ENCODE assay signal across 8 cellular contexts in genomic region chr12:122946690-122947271, GRCh38. TPM values are rescaled to one million over a fixed set of nuclear protein-coding genes. Genes with fewer than 3 reads are reported as not detected.
DNase-seq lines count a peak whose midpoint lies in the region; ATAC-seq, FAIRE-seq and TF ChIP-seq lines count a peak whose summit lies in the region.

No MANE protein-coding gene starts in this region.

- H3K4me1 Mint-ChIP-seq in activated T-cell treated with anti-CD3 and anti-CD28 coated beads, Interleukin-2, amount 50 U/mL, for 72 hours (ENCODE audit: low read depth), result peaks cover 40% of the 10 kb centered on the region

- no peak overlapping the region for H3K27ac ChIP-seq in OCI-LY7 (ENCODE audit: low read depth, low read length, poor library complexity, severe bottlenecking)
- H3K27ac ChIP-seq in psoas muscle, result peak overlapping the region; percentile 65
- H3K27ac ChIP-seq in urinary bladder (ENCODE audit: low read depth), result peak overlapping the region; percentile 78

- H3K4me1 ChIP-seq in OCI-LY7 (ENCODE audit: insufficient read depth, low read length, poor library complexity, severe bottlenecking) (peaks cover 3% of the 10 kb centered on the region), psoas muscle (peaks cover 4% of the 10 kb centered on the region), urinary bladder (ENCODE audit: insufficient read depth) (no peaks in the 10 kb centered on the region)

- no peak overlapping the region for H3K4me3 ChIP-seq in OCI-LY7 (ENCODE audit: low read depth, low read length, poor library complexity, severe bottlenecking)
- H3K4me3 ChIP-seq in psoas muscle, result no peak overlapping the region
- H3K4me3 ChIP-seq in urinary bladder (ENCODE audit: low read depth, low read length), result no peak overlapping the region

- TF ChIP-seq CTCF in OCI-LY7 (conservative IDR thresholded peaks at IDR 0.05; ENCODE audit: low read length) (peak; percentile 58), psoas muscle (IDR thresholded peaks at IDR 0.05) (peak; percentile 19)

- BruUV-seq in OCI-LY7 (replicated peaks; lab: Mats Ljungman, UMichigan), result no TSS peak

- H3K27me3 ChIP-seq in psoas muscle (ENCODE audit: insufficient read depth in 3 of 3, low read length in 2 of 3), result no peaks in the 10 kb centered on the region

- no peaks in the 10 kb centered on the region for H3K9me3 Mint-ChIP-seq in activated T-cell treated with anti-CD3 and anti-CD28 coated beads, Interleukin-2, amount 50 U/mL, for 72 hours

- H3K36me3 ChIP-seq in OCI-LY7 (ENCODE audit: insufficient read depth, low read length) (no peaks in the 10 kb centered on the region), psoas muscle (ENCODE audit: insufficient read depth in 1 of 2, low read depth in 1 of 2) (no peaks in the 10 kb centered on the region), urinary bladder (ENCODE audit: insufficient read depth) (no peaks in the 10 kb centered on the region)

- no peaks in the 10 kb centered on the region for H3K79me2 ChIP-seq in OCI-LY7 (ENCODE audit: insufficient read depth, low read depth, low read length)

- no peak overlapping the region for H3K4me2 ChIP-seq in OCI-LY7 (ENCODE audit: low read length)

- H3K4me3 Mint-ChIP-seq in activated T-cell treated with anti-CD3 and anti-CD28 coated beads, Interleukin-2, amount 50 U/mL, for 72 hours, result peak overlapping the region; percentile 80 to 88

- H3K27me3 Mint-ChIP-seq in activated T-cell treated with anti-CD3 and anti-CD28 coated beads, Interleukin-2, amount 50 U/mL, for 72 hours (ENCODE audit: low read depth), result no peaks in the 10 kb centered on the region

- no peaks in the 10 kb centered on the region for H3K9me2 ChIP-seq in OCI-LY7 (ENCODE audit: insufficient read depth, low read length)

- peak; percentile 87 for FAIRE-seq in G401.6 (lab: Jason Lieb, UNC)

- intact Hi-C loops in OCI-LY7 (cut with micrococcal nuclease; ENCODE audit: unreplicated experiment), result no loop called here
- intact Hi-C loops in psoas muscle (cut with DNase I), result no loop called here

- CTCF ChIA-PET in OCI-LY7 (lab: Charles Lee; ENCODE audit: unreplicated experiment), result no interaction called here

- WGBS in psoas muscle, 3 donors, result 51 to 65% (median 58%) methylated on average over 7 of the region's 7 CpGs
- 50% methylated on average over 7 of the region's 7 CpGs for WGBS in urinary bladder

- H3K36me3 Mint-ChIP-seq in activated T-cell treated with anti-CD3 and anti-CD28 coated beads, Interleukin-2, amount 50 U/mL, for 72 hours (ENCODE audit: insufficient read depth in 2 of 2), result no peaks in the 10 kb centered on the region

- H3K9me3 ChIP-seq in OCI-LY7 (ENCODE audit: low read length) (no peaks in the 10 kb centered on the region), psoas muscle (no peaks in the 10 kb centered on the region)

- DNase-seq in OCI-LY7 (ENCODE audit: low spot score) (peak; percentile 29), fibroblast of peridontal ligament (ENCODE audit: extremely low read depth) (peak; percentile 99), psoas muscle (peak; percentile 86 to 89)
- peak; percentile 91 to 95 for DNase-seq in activated T-cell treated with anti-CD3 and anti-CD28 coated beads, Interleukin-2, amount 50 U/mL, for 72 hours

- ATAC-seq in HG02623 (IDR thresholded peaks at IDR 0.05; ENCODE audit: unreplicated experiment), result peak; percentile 54
- ATAC-seq in activated T-cell treated with anti-CD3 and anti-CD28 coated beads, Interleukin-2, amount 50 U/mL, for 72 hours (replicated peaks in 1 of 2), result peak; percentile 99 to 100
- ATAC-seq in psoas muscle, result peak; percentile 85 to 96 (median 94)
- no peak for ATAC-seq in HG03354 (IDR thresholded peaks at IDR 0.05; ENCODE audit: poor library complexity, severe bottlenecking, unreplicated experiment)

- H2AFZ ChIP-seq in OCI-LY7 (ENCODE audit: low read length), result no peak overlapping the region

- POLR2A ChIA-PET in OCI-LY7 (lab: Charles Lee), result interaction anchor here (0.6 kb wide), 1 partner anchor 288 kb away, joined by 4 read pairs; no protein-coding TSS in a partner anchor

- no peaks in the 10 kb centered on the region for H4K20me1 ChIP-seq in OCI-LY7 (ENCODE audit: insufficient read depth, low read length)

- H3K27ac Mint-ChIP-seq in activated T-cell treated with anti-CD3 and anti-CD28 coated beads, Interleukin-2, amount 50 U/mL, for 72 hours, result peak overlapping the region; percentile 87

RNA-seq across cellular contexts. Expression of gene ABCB9, which starts 19.5 kb away (rescaled TPM):
- total RNA-seq in OCI-LY7 (2014; rRNA removed; shearing (Covaris generic)), result 4.0 and 7.0 TPM in 2 replicates
- total RNA-seq in OCI-LY7 (2022) (6.8 and 7.9 TPM in 2 replicates), psoas muscle (under 1 TPM; 0.47 to 0.97 (median 0.78) TPM), urinary bladder (6.6 TPM)
- total RNA-seq in activated T-cell treated with anti-CD3 and anti-CD28 coated beads, Interleukin-2, amount 50 U/mL, for 72 hours, result 1 to 10 TPM; 4.9 to 7.0 TPM
- polyA plus RNA-seq in psoas muscle (1 to 10 TPM in 1 of 3 donors, under 1 TPM in 2; 0.56 to 1.1 (median 0.62) TPM), urinary bladder (2.4 TPM)

RNA-seq across cellular contexts. Expression of gene OGFOD2, which starts 28.3 kb away (rescaled TPM):
- total RNA-seq in OCI-LY7 (2014; rRNA removed; shearing (Covaris generic)), result 13.1 and 17.8 TPM in 2 replicates
- total RNA-seq in OCI-LY7 (2022), result 25.0 and 25.8 TPM in 2 replicates
- total RNA-seq in activated T-cell treated with anti-CD3 and anti-CD28 coated beads, Interleukin-2, amount 50 U/mL, for 72 hours, result 10 to 100 TPM; 26.6 to 32.5 TPM
- 10 to 100 TPM in 1 of 4 donors, 1 to 10 TPM in 3; 6.4 to 12.0 (median 8.5) TPM for total RNA-seq in psoas muscle
- 10 to 100 TPM in 2 of 3 donors, 1 to 10 TPM in 1; 7.0 to 25.3 (median 19.5) TPM for polyA plus RNA-seq in psoas muscle
- 6.5 TPM for total RNA-seq in urinary bladder
- polyA plus RNA-seq in urinary bladder, result 17.1 TPM

RNA-seq across cellular contexts. Expression of gene ARL6IP4, which starts 33.7 kb away (rescaled TPM):
- total RNA-seq in OCI-LY7 (2014; rRNA removed; shearing (Covaris generic)), result 263 and 329 TPM in 2 replicates
- total RNA-seq in OCI-LY7 (2022) (213 and 228 TPM in 2 replicates), psoas muscle (100 to 1,000 TPM; 113 to 130 (median 117) TPM), urinary bladder (57.6 TPM)
- total RNA-seq in activated T-cell treated with anti-CD3 and anti-CD28 coated beads, Interleukin-2, amount 50 U/mL, for 72 hours, result 100 to 1,000 TPM; 183 to 187 TPM
- polyA plus RNA-seq in psoas muscle (100 to 1,000 TPM; 161 to 193 (median 187) TPM), urinary bladder (312 TPM)

RNA-seq across cellular contexts. Expression of gene VPS37B, which starts 50.9 kb away (rescaled TPM):
- 1.5 and 2.5 TPM in 2 replicates for total RNA-seq in OCI-LY7 (2014; rRNA removed; shearing (Covaris generic))
- total RNA-seq in OCI-LY7 (2022) (1.7 and 1.8 TPM in 2 replicates), psoas muscle (10 to 100 TPM in 2 of 4 donors, 1 to 10 TPM in 2; 8.9 to 11.1 (median 9.9) TPM), urinary bladder (18.9 TPM)
- 10 to 100 TPM; 28.8 to 37.4 TPM for total RNA-seq in activated T-cell treated with anti-CD3 and anti-CD28 coated beads, Interleukin-2, amount 50 U/mL, for 72 hours
- polyA plus RNA-seq in psoas muscle (1 to 10 TPM; 3.2 to 7.7 (median 5.9) TPM), urinary bladder (25.2 TPM)

Comparison
In these comparisons a context has a peak if more than half of its experiments do, and no peak if none do; other contexts are left out.
1. DNase-seq: peak in every context shown above with its lines; median percentile 99 in fibroblast of peridontal ligament; 93 in activated T-cell treated with anti-CD3 and anti-CD28 coated beads, Interleukin-2, amount 50 U/mL, for 72 hours; 88 in psoas muscle; 29 in OCI-LY7.